33 cellular contexts compared by ENCODE assay signal in genomic region chr11:38159038-38159437, GRCh38.
"Had no signal": no experiment of that assay in that cellular context is flagged by ENCODE, and none has a peak within 500 bp of the region (broad histone marks: within the 10 kb centered on the region; RNA-seq: fewer than 3 reads in every experiment).

No MANE protein-coding gene starts in this region.

- H3K27me3 ChIP-seq: MG63 had no signal

- DNase-seq: Karpas-422, Kasumi-1, MG63, MM.1S, MV-4-11, NCI-H1048, NCI-H1092, NCI-H1092 treated with DMSO at 0.1 percent for 48 hours, NCI-H1105, NCI-H1105 treated with DMSO at 0.1 percent for 48 hours, NCI-H1417, NCI-H1417 treated with DMSO at 0.1 percent for 48 hours, NCI-H1436, NCI-H1436 treated with DMSO at 0.1 percent for 48 hours, NCI-H146, NCI-H1694, NCI-H1694 treated with DMSO at 0.1 percent for 48 hours, NCI-H187, NCI-H187 treated with DMSO at 0.1 percent for 48 hours, NCI-H1930, NCI-H2029, NCI-H2029 treated with DMSO at 0.1 percent for 48 hours, NCI-H2081, NCI-H2081 treated with DMSO at 0.1 percent for 48 hours, NCI-H2107, NCI-H2171, NCI-H2171 treated with DMSO at 0.1 percent for 48 hours, NCI-H226, NCI-H345, NCI-H446, NCI-H446 treated with DMSO at 0.1 percent for 48 hours, NCI-H510A had no signal

- H3K4me3 ChIP-seq: MG63 had no signal

- H3K36me3 ChIP-seq: MG63 had no signal

- H3K27ac ChIP-seq: KMS-11 had no signal
